In genomic region chr1:201385299-201385891, GRCh38 we compare ENCODE assay signal across 1 cellular context.
TF ChIP-seq lines count a peak whose summit lies in the region.

No MANE protein-coding gene starts in this region.

TF ChIP-seq in HepG2, 621 proteins besides CTCF, POLR2A, EP300 and RAD21 (continues in another document):
- TF ChIP-seq TRIM24 (CRISPR knock-in tag; IDR thresholded peaks at IDR 0.05) (no peak), ZNF318 (CRISPR knock-in tag; IDR thresholded peaks at IDR 0.05) (no peak), ELF4 (CRISPR knock-in tag; IDR thresholded peaks at IDR 0.05; ENCODE audit: borderline replicate concordance) (no peak), TEAD3 (CRISPR knock-in tag; optimal IDR thresholded peaks at IDR 0.05; ENCODE audit: borderline replicate concordance) (peak; percentile 14), ZNF691 (CRISPR knock-in tag; IDR thresholded peaks at IDR 0.05; ENCODE audit: borderline replicate concordance, low read depth) (peak; percentile 32; the same call in 1 of the 2 replicates), PATZ1 (CRISPR knock-in tag; IDR thresholded peaks at IDR 0.05) (peak; percentile 62; the same call in 1 of the 2 replicates), ZNF225 (CRISPR knock-in tag; IDR thresholded peaks at IDR 0.05) (no peak), FOXM1 (CRISPR knock-in tag; IDR thresholded peaks at IDR 0.05) (no peak), NPAS2 (CRISPR knock-in tag; IDR thresholded peaks at IDR 0.05; ENCODE audit: borderline replicate concordance) (no peak), FOXA3 (CRISPR knock-in tag; IDR thresholded peaks at IDR 0.05) (peak; percentile 70; the same call in 1 of the 2 replicates), SP140L (CRISPR knock-in tag; IDR thresholded peaks at IDR 0.05; ENCODE audit: borderline replicate concordance) (no peak), ZFP41 (CRISPR knock-in tag; IDR thresholded peaks at IDR 0.05; ENCODE audit: borderline replicate concordance) (no peak), ERF (CRISPR knock-in tag; IDR thresholded peaks at IDR 0.05) (peak; percentile 52; the same call in 1 of the 2 replicates), ZNF512 (CRISPR knock-in tag; IDR thresholded peaks at IDR 0.05) (no peak), ZBTB38 (CRISPR knock-in tag; IDR thresholded peaks at IDR 0.05) (0 out of 2 replicates have a peak, but pooled peaks have one; percentile 17), ZFP91 (CRISPR knock-in tag; IDR thresholded peaks at IDR 0.05; ENCODE audit: borderline replicate concordance) (peak; percentile 58; the same call in 1 of the 2 replicates), ZNF687 (CRISPR knock-in tag; IDR thresholded peaks at IDR 0.05) (peak; percentile 50), THAP7 (CRISPR knock-in tag; IDR thresholded peaks at IDR 0.05) (0 out of 2 replicates have a peak, but pooled peaks have one; percentile 59), RELA (CRISPR knock-in tag; IDR thresholded peaks at IDR 0.05) (no peak), SMC3 (IDR thresholded peaks at IDR 0.05; ENCODE audit: low read length) (peak; percentile 70), STAG1 (CRISPR knock-in tag; IDR thresholded peaks at IDR 0.05) (peak; percentile 89), MLLT10 (CRISPR knock-in tag; IDR thresholded peaks at IDR 0.05) (no peak), GATAD1 (CRISPR knock-in tag; IDR thresholded peaks at IDR 0.05) (0 out of 2 replicates have a peak, but pooled peaks have one; percentile 41), XRCC5 (optimal IDR thresholded peaks at IDR 0.05; ENCODE audit: low read length) (peak; percentile 89), MIXL1 (CRISPR knock-in tag; IDR thresholded peaks at IDR 0.05) (0 out of 2 replicates have a peak, but pooled peaks have one; percentile 43), THAP11 (CRISPR knock-in tag; IDR thresholded peaks at IDR 0.05) (0 out of 2 replicates have a peak, but pooled peaks have one; percentile 22), NR2F6 (IDR thresholded peaks at IDR 0.05) (no peak), NR2F6 (CRISPR knock-in tag; IDR thresholded peaks at IDR 0.05) (0 out of 2 replicates have a peak, but pooled peaks have one; percentile 32), KLF16 (CRISPR knock-in tag; IDR thresholded peaks at IDR 0.05) (0 out of 4 replicates have a peak, but pooled peaks of 1 of the 2 experiments have one; percentile 37), HMG20B (CRISPR knock-in tag; conservative IDR thresholded peaks at IDR 0.05) (0 out of 2 replicates have a peak, but pooled peaks have one; percentile 50), ZNF12 (CRISPR knock-in tag; IDR thresholded peaks at IDR 0.05) (no peak), KLF15 (CRISPR knock-in tag; IDR thresholded peaks at IDR 0.05; ENCODE audit: borderline replicate concordance) (no peak), GATAD2A (CRISPR knock-in tag; IDR thresholded peaks at IDR 0.05) (peak; percentile 32; the same call in 1 of the 2 replicates), TARDBP (CRISPR knock-in tag; IDR thresholded peaks at IDR 0.05) (peak; percentile 20; the same call in 1 of the 2 replicates), CBX5 (CRISPR knock-in tag; IDR thresholded peaks at IDR 0.05; ENCODE audit: borderline replicate concordance) (0 out of 2 replicates have a peak, but pooled peaks have one; percentile 17), HNF1B (CRISPR knock-in tag; IDR thresholded peaks at IDR 0.05) (peak; percentile 51; the same call in 1 of the 2 replicates), HIVEP1 (CRISPR knock-in tag; IDR thresholded peaks at IDR 0.05) (0 out of 2 replicates have a peak, but pooled peaks have one; percentile 24), ZNF335 (CRISPR knock-in tag; IDR thresholded peaks at IDR 0.05) (0 out of 2 replicates have a peak, but pooled peaks have one; percentile 52), PHF5A (CRISPR knock-in tag; IDR thresholded peaks at IDR 0.05; ENCODE audit: low read depth, unreplicated experiment) (peak; percentile 45), ETV6 (CRISPR knock-in tag; conservative IDR thresholded peaks at IDR 0.05) (no peak), ZIK1 (CRISPR knock-in tag; IDR thresholded peaks at IDR 0.05; ENCODE audit: borderline replicate concordance, low read depth) (no peak)
